ENCODE assay signal across 24 cellular contexts in genomic region chr3:132004571-132004970, GRCh38. TPM values are rescaled to one million over a fixed set of nuclear protein-coding genes. Genes with fewer than 3 reads are reported as not detected.
"Had no signal": no experiment of that assay in that cellular context is flagged by ENCODE, and none has a peak within 500 bp of the region (broad histone marks: within the 10 kb centered on the region; RNA-seq: fewer than 3 reads in every experiment).

No MANE protein-coding gene starts in this region.

- H3K4me1 ChIP-seq: colonic mucosa, prostate gland, upper lobe of right lung had no signal

- H3K4me3 Mint-ChIP-seq: activated CD4-positive, alpha-beta T cell treated with anti-CD3 and anti-CD28 coated beads, Interleukin-2, amount 10 ng/mL, durations not matched to agents 7 days and 5 days; activated naive CD4-positive, alpha-beta T cell treated with anti-CD3 and anti-CD28 coated beads, Interleukin-2, amount 10 ng/mL, durations not matched to agents 7 days and 5 days; natural killer cell; T-helper 1 cell treated with Interleukin-12 subunit alpha and Interleukin-12 subunit beta and Interleukin-4 antibody, amounts not matched to agents 30 μg/mL and 1 μg/mL, for 36 hours; WTC11 had no signal

- DNase-seq: activated CD4-positive, alpha-beta T cell treated with anti-CD3 and anti-CD28 coated beads, Interleukin-2, amount 10 ng/mL, durations not matched to agents 7 days and 5 days; activated naive CD4-positive, alpha-beta T cell treated with anti-CD3 and anti-CD28 coated beads, Interleukin-2, amount 10 ng/mL, durations not matched to agents 7 days and 5 days; activated T-cell treated with anti-CD3 and anti-CD28 coated beads for 4 hours; amniotic stem cell; colonic mucosa; effector CD4-positive, alpha-beta T cell; hypothalamus; left cardiac atrium; mucosa of descending colon; natural killer cell; stimulated activated CD4-positive, alpha-beta T cell treated with anti-CD3 and anti-CD28 coated beads, Interleukin-4, amount 100 ng/mL, for 1 hour; stimulated activated CD8-positive, alpha-beta memory T cell treated with anti-CD3 and anti-CD28 coated beads, Interleukin-4, amount 100 ng/mL, for 48 hours; stimulated activated naive CD8-positive, alpha-beta T cell treated with anti-CD3 and anti-CD28 coated beads, Interleukin-15, Interleukin-2, amounts not matched to agents 100 U/mL and 50 U/mL, for 24 hours; upper lobe of right lung had no signal

- H3K27ac ChIP-seq: cardiac muscle cell, colonic mucosa, prostate gland, upper lobe of right lung had no signal

- H3K36me3 ChIP-seq: cardiac muscle cell, colonic mucosa, prostate gland, upper lobe of right lung had no signal

- H3K4me3 ChIP-seq: cardiac muscle cell, colonic mucosa, lung, mucosa of descending colon, prostate gland, upper lobe of right lung had no signal

- H3K27ac Mint-ChIP-seq: activated CD4-positive, alpha-beta T cell treated with anti-CD3 and anti-CD28 coated beads, Interleukin-2, amount 10 ng/mL, durations not matched to agents 7 days and 5 days; activated naive CD4-positive, alpha-beta T cell treated with anti-CD3 and anti-CD28 coated beads, Interleukin-2, amount 10 ng/mL, durations not matched to agents 7 days and 5 days; activated T-helper 2 cell treated with anti-CD3 and anti-CD28 coated beads, Interferon-gamma antibody, Interleukin-2, Interleukin-4, amounts not matched to agents 10 μg/mL and 5 μg/mL and 100 μg/mL, durations not matched to agents 14 hours and 24 hours and 36 hours; natural killer cell; T-helper 1 cell treated with Interleukin-12 subunit alpha and Interleukin-12 subunit beta and Interleukin-4 antibody, amounts not matched to agents 30 μg/mL and 1 μg/mL, for 36 hours; WTC11 had no signal

- H3K27me3 Mint-ChIP-seq: activated naive CD4-positive, alpha-beta T cell treated with anti-CD3 and anti-CD28 coated beads, Interleukin-2, amount 10 ng/mL, durations not matched to agents 7 days and 5 days had no signal

- H3K4me1 Mint-ChIP-seq: activated CD4-positive, alpha-beta T cell treated with anti-CD3 and anti-CD28 coated beads, Interleukin-2, amount 10 ng/mL, durations not matched to agents 7 days and 5 days; activated naive CD4-positive, alpha-beta T cell treated with anti-CD3 and anti-CD28 coated beads, Interleukin-2, amount 10 ng/mL, durations not matched to agents 7 days and 5 days; natural killer cell had no signal

- H3K9me3 ChIP-seq: colonic mucosa, mucosa of descending colon, prostate gland, upper lobe of right lung had no signal

- H3K27me3 ChIP-seq: cardiac muscle cell, colonic mucosa had no signal

- H3K36me3 Mint-ChIP-seq: activated naive CD4-positive, alpha-beta T cell treated with anti-CD3 and anti-CD28 coated beads, Interleukin-2, amount 10 ng/mL, durations not matched to agents 7 days and 5 days; natural killer cell; WTC11 had no signal

- ATAC-seq: left cardiac atrium; mucosa of descending colon; natural killer cell; sciatic nerve; SK-N-SH treated with all-trans-retinoic acid at 6 μM for 48 hours; stimulated activated naive CD8-positive, alpha-beta T cell treated with anti-CD3 and anti-CD28 coated beads, Interleukin-15, Interleukin-2, amounts not matched to agents 100 U/mL and 50 U/mL, for 24 hours; upper lobe of right lung; WTC11 had no signal

- H3K9me3 Mint-ChIP-seq: activated CD4-positive, alpha-beta T cell treated with anti-CD3 and anti-CD28 coated beads, Interleukin-2, amount 10 ng/mL, durations not matched to agents 7 days and 5 days; activated naive CD4-positive, alpha-beta T cell treated with anti-CD3 and anti-CD28 coated beads, Interleukin-2, amount 10 ng/mL, durations not matched to agents 7 days and 5 days; activated T-helper 2 cell treated with anti-CD3 and anti-CD28 coated beads, Interferon-gamma antibody, Interleukin-2, Interleukin-4, amounts not matched to agents 10 μg/mL and 5 μg/mL and 100 μg/mL, durations not matched to agents 14 hours and 24 hours and 36 hours; T-helper 1 cell treated with Interleukin-12 subunit alpha and Interleukin-12 subunit beta and Interleukin-4 antibody, amounts not matched to agents 30 μg/mL and 1 μg/mL, for 36 hours; WTC11 had no signal

RNA-seq across cellular contexts. Expression of gene CPNE4, which starts 30.2 kb away (rescaled TPM):
- total RNA-seq: activated CD4-positive, alpha-beta T cell treated with anti-CD3 and anti-CD28 coated beads, Interleukin-2, amount 10 ng/mL, durations not matched to agents 7 days and 5 days; activated CD8-positive, alpha-beta memory T cell treated with anti-CD3 and anti-CD28 coated beads for 36 hours; activated T-helper 2 cell treated with anti-CD3 and anti-CD28 coated beads, Interferon-gamma antibody, Interleukin-2, Interleukin-4, amounts not matched to agents 10 μg/mL and 5 μg/mL and 100 μg/mL, durations not matched to agents 14 hours and 24 hours and 36 hours; fibroblast of villous mesenchyme; natural killer cell had no signal
